ENCODE assay signal across 8 cellular contexts in the genomic region with DNA sequence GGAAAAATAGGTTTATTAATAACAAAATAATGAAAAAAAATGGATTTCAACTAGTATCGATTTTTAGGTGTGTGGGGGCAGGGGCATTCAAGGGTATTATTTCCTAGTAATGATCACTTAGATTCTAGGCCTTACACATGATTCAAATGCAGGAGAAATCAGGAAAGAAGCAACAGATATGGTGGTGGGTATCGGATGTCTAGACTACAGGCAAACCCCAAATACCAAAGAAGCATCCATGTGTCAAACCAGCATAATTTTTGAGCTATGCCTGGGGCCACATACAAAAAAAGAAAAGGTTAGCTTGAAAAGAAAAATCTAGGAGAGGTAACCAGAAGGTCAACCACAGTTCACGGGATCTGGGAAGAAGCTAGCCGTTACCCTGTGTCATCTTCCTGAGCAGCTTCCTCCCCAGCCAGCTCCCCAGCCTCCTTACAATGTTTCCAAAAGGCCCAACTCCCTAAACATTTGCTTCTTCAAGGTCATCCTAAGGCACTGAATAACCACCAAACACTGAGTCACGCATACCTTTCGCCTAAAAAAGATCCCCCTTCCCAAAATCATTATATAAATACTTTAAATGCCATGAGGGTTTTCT. TPM values are rescaled to one million over a fixed set of nuclear protein-coding genes. Genes with fewer than 3 reads are reported as not detected.
DNase-seq lines count a peak whose midpoint lies in the region; ATAC-seq, FAIRE-seq and TF ChIP-seq lines count a peak whose summit lies in the region.

No MANE protein-coding gene starts in this region.

- DNase-seq in NCI-H2107 treated with DMSO at 0.1 percent for 48 hours (lab: John Stamatoyannopoulos, UW; ENCODE audit: unreplicated experiment) (peak; percentile 59), NCI-H2107 (lab: John Stamatoyannopoulos, UW) (no peak), RCC 7860 (ENCODE audit: low spot score) (peak; percentile 86), epithelial cell of proximal tubule (ENCODE audit: low read depth) (no peak), retinal pigment epithelial cell (ENCODE audit: low read depth) (no peak), lower leg skin (ENCODE audit: low spot score in 2 of 2) (no peak)

- FAIRE-seq in RCC 7860 (lab: Jason Lieb, UNC), result peak; percentile 82

- ATAC-seq in GM21529 (IDR thresholded peaks at IDR 0.05; ENCODE audit: unreplicated experiment) (no peak), GM18867 (IDR thresholded peaks at IDR 0.05; ENCODE audit: unreplicated experiment) (no peak)

- intact Hi-C loops in lower leg skin (cut with DNase I; ENCODE audit: low total_unique reads), result no loop called here

- no peak for TF ChIP-seq POLR2A in lower leg skin (IDR thresholded peaks at IDR 0.05)

- 59 to 61% methylated on average over 6 of the region's 6 CpGs for WGBS in lower leg skin, 2 donors

- H3K4me3 ChIP-seq in epithelial cell of proximal tubule (ENCODE audit: low read depth, low read length) (peak overlapping the region; percentile 96), retinal pigment epithelial cell (ENCODE audit: low read length) (peak overlapping the region; percentile 91), lower leg skin (ENCODE audit: low read depth, poor library complexity, severe bottlenecking) (no peak overlapping the region)

- no peak for TF ChIP-seq CTCF in epithelial cell of proximal tubule (conservative IDR thresholded peaks at IDR 0.05; ENCODE audit: low read depth, low read length)
- no peak for TF ChIP-seq CTCF in retinal pigment epithelial cell (conservative IDR thresholded peaks at IDR 0.05; ENCODE audit: low read depth, low read length)
- TF ChIP-seq CTCF in lower leg skin (IDR thresholded peaks at IDR 0.05), result no peak

RNA-seq across cellular contexts. Expression of a gene that starts 3.2 kb away (rescaled TPM):
- total RNA-seq in epithelial cell of proximal tubule (93.5 and 130 TPM in 2 replicates), lower leg skin (100 to 1,000 TPM in 2 of 4 donors, 10 to 100 TPM in 2; 56.9 to 144 (median 96.5) TPM)

Comparison
In these comparisons a context has a peak if more than half of its experiments do, and no peak if none do; other contexts are left out.
1. DNase-seq: peak in NCI-H2107 treated with DMSO at 0.1 percent for 48 hours (single experiment) and RCC 7860 (single experiment); none in NCI-H2107 (single experiment), epithelial cell of proximal tubule (single experiment), retinal pigment epithelial cell (single experiment) and lower leg skin (0 of 2).